In genomic region chr17:63573634-63574033, GRCh38 we compare ENCODE assay signal across 1 cellular context.
TF ChIP-seq lines count a peak whose summit lies in the region.

No MANE protein-coding gene starts in this region.

TF ChIP-seq in SK-N-SH treated with all-trans-retinoic acid at 6 μM for 48 hours, 23 proteins besides CTCF, POLR2A, EP300 and RAD21 (continued from another document):
- TF ChIP-seq, protein P1, sequence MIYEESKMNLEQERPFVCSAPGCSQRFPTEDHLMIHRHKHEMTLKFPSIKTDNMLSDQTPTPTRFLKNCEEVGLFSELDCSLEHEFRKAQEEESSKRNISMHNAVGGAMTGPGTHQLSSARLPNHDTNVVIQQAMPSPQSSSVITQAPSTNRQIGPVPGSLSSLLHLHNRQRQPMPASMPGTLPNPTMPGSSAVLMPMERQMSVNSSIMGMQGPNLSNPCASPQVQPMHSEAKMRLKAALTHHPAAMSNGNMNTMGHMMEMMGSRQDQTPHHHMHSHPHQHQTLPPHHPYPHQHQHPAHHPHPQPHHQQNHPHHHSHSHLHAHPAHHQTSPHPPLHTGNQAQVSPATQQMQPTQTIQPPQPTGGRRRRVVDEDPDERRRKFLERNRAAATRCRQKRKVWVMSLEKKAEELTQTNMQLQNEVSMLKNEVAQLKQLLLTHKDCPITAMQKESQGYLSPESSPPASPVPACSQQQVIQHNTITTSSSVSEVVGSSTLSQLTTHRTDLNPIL (CRISPR knock-in tag; IDR thresholded peaks at IDR 0.05; ENCODE audit: low read depth) = no peak
- TF ChIP-seq CSDC2 (CRISPR knock-in tag; IDR thresholded peaks at IDR 0.05) = no peak
- TF ChIP-seq OSR1 (CRISPR knock-in tag; IDR thresholded peaks at IDR 0.05) = no peak
- no peak for TF ChIP-seq ZFP3 (CRISPR knock-in tag; IDR thresholded peaks at IDR 0.05)
- no peak for TF ChIP-seq ISL1 (CRISPR knock-in tag; IDR thresholded peaks at IDR 0.05)
- no peak for TF ChIP-seq ZC3H10 (CRISPR knock-in tag; IDR thresholded peaks at IDR 0.05)
- TF ChIP-seq, protein P2, sequence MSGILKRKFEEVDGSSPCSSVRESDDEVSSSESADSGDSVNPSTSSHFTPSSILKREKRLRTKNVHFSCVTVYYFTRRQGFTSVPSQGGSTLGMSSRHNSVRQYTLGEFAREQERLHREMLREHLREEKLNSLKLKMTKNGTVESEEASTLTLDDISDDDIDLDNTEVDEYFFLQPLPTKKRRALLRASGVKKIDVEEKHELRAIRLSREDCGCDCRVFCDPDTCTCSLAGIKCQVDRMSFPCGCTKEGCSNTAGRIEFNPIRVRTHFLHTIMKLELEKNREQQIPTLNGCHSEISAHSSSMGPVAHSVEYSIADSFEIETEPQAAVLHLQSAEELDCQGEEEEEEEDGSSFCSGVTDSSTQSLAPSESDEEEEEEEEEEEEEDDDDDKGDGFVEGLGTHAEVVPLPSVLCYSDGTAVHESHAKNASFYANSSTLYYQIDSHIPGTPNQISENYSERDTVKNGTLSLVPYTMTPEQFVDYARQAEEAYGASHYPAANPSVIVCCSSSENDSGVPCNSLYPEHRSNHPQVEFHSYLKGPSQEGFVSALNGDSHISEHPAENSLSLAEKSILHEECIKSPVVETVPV (CRISPR knock-in tag; IDR thresholded peaks at IDR 0.05) = no peak
- TF ChIP-seq SNAI2 (CRISPR knock-in tag; IDR thresholded peaks at IDR 0.05) = no peak
